6 cellular contexts compared by ENCODE assay signal in the genomic region with DNA sequence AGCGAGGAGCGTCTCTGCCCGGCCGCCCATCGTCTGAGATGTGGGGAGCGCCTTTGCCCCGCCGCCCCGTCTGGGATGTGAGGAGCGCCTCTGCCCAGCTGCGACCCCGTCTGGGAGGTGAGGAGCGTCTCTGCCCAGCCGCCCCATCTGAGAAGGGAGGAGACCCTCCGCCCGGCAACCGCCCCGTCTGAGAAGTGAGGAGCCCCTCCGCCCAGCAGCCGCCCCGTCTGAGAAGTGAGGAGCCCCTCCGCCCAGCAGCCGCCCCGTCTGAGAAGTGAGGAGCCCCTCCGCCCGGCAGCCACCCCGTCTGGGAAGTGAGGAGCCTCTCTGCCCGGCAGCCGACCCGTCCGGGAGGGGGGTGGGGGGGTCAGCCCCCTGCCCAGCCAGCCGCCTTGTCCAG. TPM values are rescaled to one million over a fixed set of nuclear protein-coding genes. Genes with fewer than 3 reads are reported as not detected.
DNase-seq lines count a peak whose midpoint lies in the region.
"Not testable (repeated sequence)": the region's sequence is repeated elsewhere in the genome, so short reads cannot be mapped to it uniquely, and the experiment has no call there.
"Had no signal": no experiment of that assay in that cellular context is flagged by ENCODE, and none has a peak within 500 bp of the region (broad histone marks: within the 10 kb centered on the region; RNA-seq: fewer than 3 reads in every experiment).

No MANE protein-coding gene starts in this region.

- H3K36me3 ChIP-seq in MG63, result not testable (repeated sequence)

- H3K4me3 ChIP-seq in MG63, result peak overlapping the region; percentile 37

- H3K27me3 ChIP-seq in MG63, result not testable (repeated sequence)

- not testable (repeated sequence) for H3K9me3 ChIP-seq in MG63

- not testable (repeated sequence) for DNase-seq in MG63

RNA-seq across cellular contexts. Expression of gene FGF2, which starts 14.8 kb away (rescaled TPM):
- total RNA-seq in MG63 (2014; rRNA removed; shearing (Covaris generic); ENCODE audit: low replicate concordance), result 48.5 and 109 TPM in 2 replicates
- total RNA-seq: B cell; CD4-positive, alpha-beta memory T cell; CD4-positive, alpha-beta T cell; CD4-positive, CD25-positive, alpha-beta regulatory T cell; CD8-positive, alpha-beta T cell had no signal
